In the genomic region with DNA sequence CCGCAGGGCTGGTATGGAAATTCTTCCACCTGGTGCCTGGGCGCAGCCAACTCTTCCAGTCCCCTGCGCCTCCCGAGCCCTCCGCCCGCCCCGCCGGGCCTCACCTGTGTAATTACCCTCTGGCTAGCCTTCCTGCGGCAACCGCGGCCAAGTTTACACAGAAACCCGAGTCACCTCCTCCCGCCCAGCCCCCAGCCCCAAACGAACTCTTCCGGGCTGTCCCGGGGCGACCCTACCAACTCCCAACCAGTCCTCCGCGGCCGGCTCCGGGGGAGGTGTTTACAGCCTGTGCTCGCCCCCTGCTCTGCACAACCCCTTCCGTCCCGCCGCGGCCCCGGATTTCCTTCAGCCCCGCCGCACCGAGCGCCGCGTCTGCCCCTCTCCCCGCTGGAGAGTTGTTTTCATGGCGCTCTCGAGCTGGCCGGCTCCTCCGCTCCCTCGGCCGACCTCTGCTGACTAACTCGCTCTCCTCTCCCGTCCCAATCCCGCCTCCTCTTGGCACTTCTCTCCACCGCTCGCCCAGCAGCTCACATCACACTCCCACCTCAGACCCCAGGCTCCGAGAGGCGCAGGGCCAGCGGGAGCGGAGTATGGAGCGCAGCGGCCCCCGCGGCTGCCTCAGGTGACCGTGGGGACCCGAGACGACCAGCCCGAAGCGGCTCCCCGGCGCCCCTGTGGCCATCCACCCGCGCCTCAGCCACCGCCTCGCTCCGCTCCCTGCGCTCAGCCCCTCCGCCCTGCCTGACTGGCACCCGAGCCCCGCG, we compare ENCODE assay signal across 8 cellular contexts. TPM values are rescaled to one million over a fixed set of nuclear protein-coding genes. Genes with fewer than 3 reads are reported as not detected.
DNase-seq lines count a peak whose midpoint lies in the region; ATAC-seq, FAIRE-seq and TF ChIP-seq lines count a peak whose summit lies in the region.

No MANE protein-coding gene starts in this region.

- H3K27ac ChIP-seq in SJCRH30 (no peak overlapping the region), pancreas (peak overlapping the region; percentile 96 to 99 (median 96))

- H3K9me3 Mint-ChIP-seq in activated naive CD4-positive, alpha-beta T cell treated with anti-CD3 and anti-CD28 coated beads, Interleukin-2, amount 50 U/mL, for 72 hours: no peaks in the 10 kb centered on the region
- no peaks in the 10 kb centered on the region for H3K9me3 Mint-ChIP-seq in type B pancreatic cell

- no peaks in the 10 kb centered on the region for H3K27me3 ChIP-seq in SJCRH30
- no peaks in the 10 kb centered on the region for H3K27me3 ChIP-seq in pancreas

- no peaks in the 10 kb centered on the region for H3K9me3 ChIP-seq in SJCRH30 (replicated peaks)
- no peaks in the 10 kb centered on the region for H3K9me3 ChIP-seq in pancreas

- peaks cover 17% of the 10 kb centered on the region for H3K4me1 Mint-ChIP-seq in type B pancreatic cell (ENCODE audit: unreplicated experiment)

- H3K27ac Mint-ChIP-seq in activated naive CD4-positive, alpha-beta T cell treated with anti-CD3 and anti-CD28 coated beads, Interleukin-2, amount 50 U/mL, for 72 hours: peak overlapping the region; percentile 97 to 98
- peak overlapping the region; percentile 94 for H3K27ac Mint-ChIP-seq in type B pancreatic cell

- peak; percentile 57 for DNase-seq in CD1c-positive myeloid dendritic cell (ENCODE audit: extremely low spot score)
- DNase-seq in HK-2 (ENCODE audit: unreplicated experiment): peak; percentile 52
- peak; percentile 47 to 60 for DNase-seq in SJCRH30
- peak; percentile 54 to 62 for DNase-seq in activated naive CD4-positive, alpha-beta T cell treated with anti-CD3 and anti-CD28 coated beads, Interleukin-2, amount 50 U/mL, for 72 hours (ENCODE audit: low spot score in 2 of 2)
- peak; percentile 80 for DNase-seq in Right ventricle myocardium superior
- DNase-seq in pancreas: peak; percentile 90 to 96 (median 92)
- DNase-seq in type B pancreatic cell (ENCODE audit: extremely low spot score, unreplicated experiment): peak; percentile 77

- H3K4me3 ChIP-seq in SJCRH30 (peak overlapping the region; percentile 93), pancreas (peak overlapping the region; percentile 71 to 87 (median 82))

- intact Hi-C loops in Right ventricle myocardium superior (cut with DNase I): no loop called here
- intact Hi-C loops in pancreas (cut with DNase I): no loop called here

- peaks cover 10% of the 10 kb centered on the region for H3K27me3 Mint-ChIP-seq in type B pancreatic cell

- H3K4me1 ChIP-seq in SJCRH30 (peaks cover 8% of the 10 kb centered on the region), pancreas (peaks cover 22 to 31% (median 28%) of the 10 kb centered on the region in 3 donors)

- FAIRE-seq in pancreas (lab: Jason Lieb, UNC): no peak

- H3K36me3 ChIP-seq in SJCRH30 (no peaks in the 10 kb centered on the region), pancreas (peaks cover 0 to 15% (median 0%) of the 10 kb centered on the region in 3 donors)

- 1% methylated on average over 65 to 70 of the region's 70 CpGs for WGBS in pancreas, 2 donors

- no peak for TF ChIP-seq CTCF in pancreas (IDR thresholded peaks at IDR 0.05)
- TF ChIP-seq CTCF in type B pancreatic cell (conservative IDR thresholded peaks at IDR 0.05): peak; percentile 8

- peaks cover 19 to 24% of the 10 kb centered on the region in 2 donors for H3K36me3 Mint-ChIP-seq in activated naive CD4-positive, alpha-beta T cell treated with anti-CD3 and anti-CD28 coated beads, Interleukin-2, amount 50 U/mL, for 72 hours
- H3K36me3 Mint-ChIP-seq in type B pancreatic cell: peaks cover 11% of the 10 kb centered on the region

- ATAC-seq in GM19438 (IDR thresholded peaks at IDR 0.05; ENCODE audit: low read depth, unreplicated experiment): peak; percentile 16
- peak; percentile 60 to 61 for ATAC-seq in activated naive CD4-positive, alpha-beta T cell treated with anti-CD3 and anti-CD28 coated beads, Interleukin-2, amount 50 U/mL, for 72 hours
- peak; percentile 72 for ATAC-seq in Right ventricle myocardium superior (ENCODE audit: poor library complexity)
- peak; percentile 80 to 81 (median 80) for ATAC-seq in pancreas

- H3K4me3 Mint-ChIP-seq in type B pancreatic cell: peak overlapping the region; percentile 100

RNA-seq across cellular contexts. Expression of gene ATOSA, which starts 0.5 kb away (rescaled TPM):
- 3.0 and 3.2 TPM in 2 replicates for total RNA-seq in SJCRH30 (2014; rRNA removed; shearing (Covaris generic))
- 10 to 100 TPM; 26.3 to 36.5 TPM for total RNA-seq in activated naive CD4-positive, alpha-beta T cell treated with anti-CD3 and anti-CD28 coated beads, Interleukin-2, amount 50 U/mL, for 72 hours
- 20.4 TPM for total RNA-seq in Right ventricle myocardium superior
- 10 to 100 TPM; 24.6 to 39.0 (median 34.4) TPM for total RNA-seq in pancreas
- 10 to 100 TPM; 42.0 to 48.9 TPM for polyA plus RNA-seq in pancreas
- total RNA-seq in type B pancreatic cell (ENCODE audit: low replicate concordance): 35.4 and 37.7 TPM in 2 replicates

Comparison
In these comparisons a context has a peak if more than half of its experiments do, and no peak if none do; other contexts are left out.
1. ATAC-seq: peak in every context shown above with its lines; median percentile 80 in pancreas; 72 in Right ventricle myocardium superior; 60 in activated naive CD4-positive, alpha-beta T cell treated with anti-CD3 and anti-CD28 coated beads, Interleukin-2, amount 50 U/mL, for 72 hours; 16 in GM19438.